In the genomic region with DNA sequence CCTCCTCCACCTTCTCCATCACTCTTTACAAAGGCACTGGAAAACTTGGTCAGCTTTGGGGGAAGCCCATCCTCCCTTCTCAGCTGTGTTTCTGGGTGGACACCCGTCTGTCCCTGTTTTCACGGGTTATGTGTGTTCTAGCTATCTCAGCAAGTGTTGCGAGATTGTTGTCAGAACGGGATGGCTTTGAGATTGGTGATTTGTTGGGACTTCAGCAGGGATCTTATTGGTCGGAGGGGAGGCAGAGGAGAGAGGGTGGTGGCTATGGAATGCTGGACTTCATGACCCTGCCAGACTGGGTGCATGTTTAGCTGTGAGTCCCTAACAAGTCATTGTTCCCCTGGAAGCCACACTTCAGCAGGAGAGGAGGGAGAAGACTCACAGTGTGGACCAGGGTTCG, we compare ENCODE assay signal across 12 cellular contexts. TPM values are rescaled to one million over a fixed set of nuclear protein-coding genes. Genes with fewer than 3 reads are reported as not detected.
A peak's percentile ranks its signal among the peaks of the same experiment; 100 is the strongest.
DNase-seq lines count a peak whose midpoint lies in the region; ATAC-seq, FAIRE-seq and TF ChIP-seq lines count a peak whose summit lies in the region.
"Had no signal": no experiment of that assay in that cellular context is flagged by ENCODE, and none has a peak within 500 bp of the region (broad histone marks: within the 10 kb centered on the region; RNA-seq: fewer than 3 reads in every experiment).

No MANE protein-coding gene starts in this region.

- H3K4me1 ChIP-seq in BLaER1 treated with 17β-estradiol and CSF1 and Interleukin-3, amounts not matched to agents 10 nM and 100 nM: peaks cover 34 to 37% (median 36%) of the 10 kb centered on the region in 10 experiments
- peaks cover 12 to 18% of the 10 kb centered on the region in 2 experiments; a peak in 4 of 5 replicates for H3K4me1 ChIP-seq in K562 (replicated peaks in 1 of 2; ENCODE audit: control insufficient read depth in 2 of 2, insufficient read depth in 2 of 2, low read length in 2 of 2)
- H3K4me1 ChIP-seq in spleen: peaks cover 14 to 45% (median 25%) of the 10 kb centered on the region in 6 donors
- H3K4me1 ChIP-seq: foreskin keratinocyte had no signal

- WGBS in K562 (ENCODE audit: insufficient coverage, low coverage, missing lambda C conversion rate): 55% methylated on average over 4 of the region's 6 CpGs
- 68 to 88% (median 83%) methylated on average over 6 of the region's 6 CpGs for WGBS in spleen, 5 donors

- FAIRE-seq in K562 (lab: Jason Lieb, UNC): peak; percentile 58
- FAIRE-seq: small intestine had no signal

- H3K9me1 ChIP-seq in K562 (ENCODE audit: control insufficient read depth, insufficient read depth, low read length): peaks cover 3% of the 10 kb centered on the region

- no peak for DNase-seq in LNCaP clone FGC (ENCODE audit: low read depth)
- DNase-seq in K562 (ENCODE audit: extremely low read depth in 1 of 4, low spot score in 3 of 4): no peak
- DNase-seq in naive thymus-derived CD8-positive, alpha-beta T cell: no peak
- no peak for DNase-seq in spleen
- DNase-seq in HUDEP-2 (lab: John Stamatoyannopoulos, UW; ENCODE audit: unreplicated experiment in 76 of 76): no peak
- DNase-seq in NCI-H345 treated with DMSO at 0.1 percent for 48 hours (lab: John Stamatoyannopoulos, UW; ENCODE audit: unreplicated experiment): no peak
- DNase-seq: foreskin keratinocyte, NCI-H1105, small intestine had no signal

- peaks cover 23 to 33% (median 25%) of the 10 kb centered on the region in 4 donors for H3K4me1 Mint-ChIP-seq in naive thymus-derived CD8-positive, alpha-beta T cell

- ATAC-seq in K562: no peak
- no peak for ATAC-seq in naive thymus-derived CD8-positive, alpha-beta T cell
- no peak for ATAC-seq in GM21390 (IDR thresholded peaks at IDR 0.05; ENCODE audit: unreplicated experiment)
- ATAC-seq: foreskin keratinocyte had no signal

- peaks cover 4 to 36% (median 15%) of the 10 kb centered on the region in 3 donors for H3K36me3 Mint-ChIP-seq in naive thymus-derived CD8-positive, alpha-beta T cell

- H3K36me3 ChIP-seq in BLaER1 treated with 17β-estradiol and CSF1 and Interleukin-3, amounts not matched to agents 10 nM and 100 nM: peaks cover 40 to 68% (median 57%) of the 10 kb centered on the region in 11 experiments
- H3K36me3 ChIP-seq in K562 (ENCODE audit: control insufficient read depth, insufficient read depth, low read length) (peaks cover 67% of the 10 kb centered on the region), spleen (peaks cover 10 to 48% (median 37%) of the 10 kb centered on the region in 6 donors)

- no peaks in the 10 kb centered on the region for H3K27me3 Mint-ChIP-seq in naive thymus-derived CD8-positive, alpha-beta T cell

- TF ChIP-seq RAD21 in K562 (CRISPR knock-in tag; conservative IDR thresholded peaks at IDR 0.05 in 1 of 2, IDR thresholded peaks at IDR 0.05 in 1 of 2): no peak

- no peaks in the 10 kb centered on the region for H3K9me3 Mint-ChIP-seq in naive thymus-derived CD8-positive, alpha-beta T cell

- no peak for TF ChIP-seq POLR2A in K562 (conservative IDR thresholded peaks at IDR 0.05)
- TF ChIP-seq POLR2A in spleen (IDR thresholded peaks at IDR 0.05): no peak

- no peaks in the 10 kb centered on the region for H3K9me3 ChIP-seq in BLaER1 treated with 17β-estradiol and CSF1 and Interleukin-3, amounts not matched to agents 10 nM and 100 nM (replicated peaks in 1 of 11)
- H3K9me3 ChIP-seq in K562 (replicated peaks; ENCODE audit: control insufficient read depth, insufficient read depth, low read depth, low read length) (no peaks in the 10 kb centered on the region), spleen (no peaks in the 10 kb centered on the region)

- H3K27me3 ChIP-seq in BLaER1 treated with 17β-estradiol and CSF1 and Interleukin-3, amounts not matched to agents 10 nM and 100 nM: no peaks in the 10 kb centered on the region
- no peaks in the 10 kb centered on the region for H3K27me3 ChIP-seq in K562 (ENCODE audit: control insufficient read depth in 2 of 2, insufficient read depth in 2 of 2, low read length in 2 of 2)
- no peaks in the 10 kb centered on the region for H3K27me3 ChIP-seq in spleen (replicated peaks in 1 of 7)
- H3K27me3 ChIP-seq: foreskin keratinocyte had no signal

- H2AFZ ChIP-seq in K562 (ENCODE audit: low read depth, low read length): no peak overlapping the region

- peak overlapping the region in 3 of 11 experiments; percentile 83 to 91 (median 85); a peak in 3 of 22 replicates for H3K27ac ChIP-seq in BLaER1 treated with 17β-estradiol and CSF1 and Interleukin-3, amounts not matched to agents 10 nM and 100 nM
- H3K27ac ChIP-seq in K562 (ENCODE audit: extremely low read depth, low read depth, low read length): no peak overlapping the region; the same call in 2 of the 3 replicates
- H3K27ac ChIP-seq in spleen: peak overlapping the region in 3 of 8 donors; percentile 95 to 98 (median 98)
- H3K27ac ChIP-seq: foreskin keratinocyte, HL-60 had no signal

- in situ Hi-C loops in K562 (cut with MboI): no loop called here

- H3K79me2 ChIP-seq in K562 (ENCODE audit: control insufficient read depth, insufficient read depth, low read length): peaks cover 48% of the 10 kb centered on the region

- peak overlapping the region in 6 of 10 donors; percentile 8 to 98 (median 90) for H3K4me3 Mint-ChIP-seq in naive thymus-derived CD8-positive, alpha-beta T cell

- peak overlapping the region in 9 of 10 donors; percentile 33 to 100 (median 91) for H3K27ac Mint-ChIP-seq in naive thymus-derived CD8-positive, alpha-beta T cell

- peaks cover 0 to 36% (median 19%) of the 10 kb centered on the region in 11 experiments; a peak in 11 of 22 replicates for H4K20me1 ChIP-seq in BLaER1 treated with 17β-estradiol and CSF1 and Interleukin-3, amounts not matched to agents 10 nM and 100 nM
- H4K20me1 ChIP-seq in K562 (replicated peaks; ENCODE audit: control insufficient read depth, insufficient read depth, low read length): no peaks in the 10 kb centered on the region; the same call in 1 of the 2 replicates

- POLR2A ChIA-PET in K562 (lab: Yijun Ruan, JAX): interaction anchor here (7.4 kb wide), 1 partner anchor 14 kb away, joined by 174 read pairs; the partner anchor contains the start of genes SPSB2 and TPI1
- POLR2A ChIA-PET in naive thymus-derived CD8-positive, alpha-beta T cell (lab: Charles Lee): interaction anchor here (1.2 to 6.5 kb wide), 5 partner anchors 12 to 165 kb away, joined by 4 to 119 read pairs (median 35); partner anchors contain the start of genes C12orf57, P3H3, RNU7-1 and SPSB2

- BruUV-seq in K562 (replicated peaks; lab: Mats Ljungman, UMichigan): no TSS peak

- peak overlapping the region; percentile 87 to 99 (median 94) for H3K4me2 ChIP-seq in BLaER1 treated with 17β-estradiol and CSF1 and Interleukin-3, amounts not matched to agents 10 nM and 100 nM
- peak overlapping the region; percentile 32; the same call in 1 of the 2 replicates for H3K4me2 ChIP-seq in K562 (ENCODE audit: insufficient read depth, low read length)

- CTCF ChIA-PET in K562 (lab: Yijun Ruan, JAX; ENCODE audit: low intra/inter-chr PET ratio): no interaction called here

- TF ChIP-seq CTCF in LNCaP clone FGC (IDR thresholded peaks at IDR 0.05; ENCODE audit: control insufficient read depth, extremely low read depth, insufficient read depth) (no peak), K562 (IDR thresholded peaks at IDR 0.05 in 2 of 3, conservative IDR thresholded peaks at IDR 0.05 in 1 of 3; ENCODE audit: insufficient read depth in 2 of 3, low read depth in 1 of 3, low read length in 3 of 3) (no peak), spleen (IDR thresholded peaks at IDR 0.05 in 8 of 11, conservative IDR thresholded peaks at IDR 0.05 in 3 of 11) (no peak)

- no peak for TF ChIP-seq EP300 in K562 (IDR thresholded peaks at IDR 0.05; ENCODE audit: low read length)

- H3K4me3 ChIP-seq in BLaER1 treated with 17β-estradiol and CSF1 and Interleukin-3, amounts not matched to agents 10 nM and 100 nM: no peak overlapping the region; a peak in 1 of 20 replicates
- H3K4me3 ChIP-seq in LNCaP clone FGC (ENCODE audit: low read depth, low read length) (peak overlapping the region; percentile 88), K562 (no peak overlapping the region), spleen (no peak overlapping the region)

- peak overlapping the region; percentile 75 to 92 (median 85); a peak in 17 of 22 replicates for H3K9ac ChIP-seq in BLaER1 treated with 17β-estradiol and CSF1 and Interleukin-3, amounts not matched to agents 10 nM and 100 nM
- peak overlapping the region; percentile 49 to 62; a peak in 2 of 4 replicates for H3K9ac ChIP-seq in K562 (ENCODE audit: insufficient read depth in 1 of 2, low read depth in 2 of 2, low read length in 2 of 2)

- intact Hi-C loops in K562 (cut with micrococcal nuclease): no loop called here
- intact Hi-C loops in spleen (cut with DNase I; ENCODE audit: low total_unique reads): loop anchor here (10.0 kb wide), 1 partner anchor 289 kb away; the partner anchor contains the start of gene NOP2

RNA-seq across cellular contexts. Expression of gene USP5, which starts 2.1 kb away (rescaled TPM):
- 34.6 and 100 TPM in 2 replicates for total RNA-seq in K562 (2011; cell fraction: chromatin; rRNA removed; ENCODE audit: low replicate concordance)
- 63.3 and 65.9 TPM in 2 replicates for total RNA-seq in K562 (2011; cell fraction: nucleolus; rRNA removed)
- total RNA-seq in K562 (2011; cell fraction: nucleoplasm; rRNA removed): 36.9 and 44.7 TPM in 2 replicates
- total RNA-seq in K562 (2014; rRNA removed): 64.3 and 69.8 TPM in 2 replicates
- total RNA-seq in K562 (2014; rRNA removed; fragmentation: Illumina TruSeq; extraction: Trizol): 26.3 and 32.5 TPM in 2 replicates
- total RNA-seq in K562 (2015; rRNA removed; fragmentation: Illumina TruSeq; extraction: Trizol): 59.4 and 59.8 TPM in 2 replicates
- 103 and 107 TPM in 2 replicates for total RNA-seq in K562 (2021)
- polyA plus RNA-seq in K562 (2011; rRNA removed): 48.6 and 52.9 TPM in 2 replicates
- 43.0 and 64.9 TPM in 2 replicates for polyA plus RNA-seq in K562 (2011; cell fraction: cytosol; rRNA removed)
- 84.2 and 119 TPM in 2 replicates for polyA plus RNA-seq in K562 (2011; cell fraction: nucleus; rRNA removed)
- 53.9 and 72.4 TPM in 2 replicates for polyA plus RNA-seq in K562 (2012)
- polyA plus RNA-seq in K562 (2014; fragmentation: Illumina TruSeq; extraction: Trizol): 72.8 and 91.3 TPM in 2 replicates
- 1 to 10 TPM; 1.4 to 3.4 TPM for polyA plus RNA-seq in K562 (2014; fragmentation: Nextera tagmentation; extraction: Ambion mirVana)
- 44.9 and 45.4 TPM in 2 replicates for polyA plus RNA-seq in K562 (2014; rRNA removed)
- 54.8 and 77.1 TPM in 2 replicates for polyA minus RNA-seq in K562 (2011; rRNA and poly(A)+ RNA removed)
- 44.9 and 47.5 TPM in 2 replicates for polyA minus RNA-seq in K562 (2011; cell fraction: cytosol; rRNA and poly(A)+ RNA removed)
- 22.6 and 28.9 TPM in 2 replicates for polyA minus RNA-seq in K562 (2011; cell fraction: nucleus; rRNA and poly(A)+ RNA removed)
- 10 to 100 TPM; 72.7 to 78.9 TPM for total RNA-seq in naive thymus-derived CD8-positive, alpha-beta T cell
- polyA plus RNA-seq in naive thymus-derived CD8-positive, alpha-beta T cell: 10 to 100 TPM; 55.3 to 69.2 (median 56.7) TPM
- 10 to 100 TPM; 29.8 to 62.4 (median 53.5) TPM for total RNA-seq in spleen
- polyA plus RNA-seq in spleen: 10 to 100 TPM; 23.1 to 40.5 (median 23.6) TPM

RNA-seq across cellular contexts. Expression of gene CDCA3, which starts 3.0 kb away (rescaled TPM):
- total RNA-seq in K562 (2011; cell fraction: chromatin; rRNA removed; ENCODE audit: low replicate concordance): 76.2 and 111 TPM in 2 replicates
- total RNA-seq in K562 (2011; cell fraction: nucleolus; rRNA removed): 89.6 and 97.7 TPM in 2 replicates
- total RNA-seq in K562 (2011; cell fraction: nucleoplasm; rRNA removed): 82.1 and 89.9 TPM in 2 replicates
- total RNA-seq in K562 (2014; rRNA removed) (55.1 and 71.3 TPM in 2 replicates), K562 (2014; rRNA removed; fragmentation: Illumina TruSeq; extraction: Trizol) (37.5 and 38.9 TPM in 2 replicates), K562 (2015; rRNA removed; fragmentation: Illumina TruSeq; extraction: Trizol) (62.3 and 62.7 TPM in 2 replicates), K562 (2021) (47.2 and 47.4 TPM in 2 replicates), spleen (10 to 100 TPM in 1 of 7 donors, 1 to 10 TPM in 6; 1.9 to 10.2 (median 5.8) TPM)
- polyA plus RNA-seq in K562 (2011; rRNA removed) (57.3 and 65.6 TPM in 2 replicates), K562 (2014; fragmentation: Illumina TruSeq; extraction: Trizol) (80.8 and 86.3 TPM in 2 replicates), K562 (2014; fragmentation: Nextera tagmentation; extraction: Ambion mirVana) (10 to 100 TPM; 24.2 to 30.6 TPM), K562 (2014; rRNA removed) (80.3 and 103 TPM in 2 replicates), spleen (10 to 100 TPM in 1 of 3 donors, 1 to 10 TPM in 2; 3.6 to 18.1 (median 5.1) TPM)
- polyA plus RNA-seq in K562 (2011; cell fraction: cytosol; rRNA removed): 85.3 and 132 TPM in 2 replicates
- 187 and 242 TPM in 2 replicates for polyA plus RNA-seq in K562 (2011; cell fraction: nucleus; rRNA removed)
- 54.6 and 57.3 TPM in 2 replicates for polyA plus RNA-seq in K562 (2012)
- polyA minus RNA-seq in K562 (2011; rRNA and poly(A)+ RNA removed): 32.5 and 43.7 TPM in 2 replicates
- polyA minus RNA-seq in K562 (2011; cell fraction: cytosol; rRNA and poly(A)+ RNA removed): 44.4 and 45.3 TPM in 2 replicates
- polyA minus RNA-seq in K562 (2011; cell fraction: nucleus; rRNA and poly(A)+ RNA removed): 54.7 and 69.0 TPM in 2 replicates
- total RNA-seq in naive thymus-derived CD8-positive, alpha-beta T cell: 1 to 10 TPM; 2.6 to 2.7 TPM
- 1 to 10 TPM in 1 of 3 donors, under 1 TPM in 1, not detected in 1; 0.50 to 1.4 TPM for polyA plus RNA-seq in naive thymus-derived CD8-positive, alpha-beta T cell

RNA-seq across cellular contexts. Expression of gene TPI1, which starts 13.3 kb away (rescaled TPM):
- 247 and 515 TPM in 2 replicates for total RNA-seq in K562 (2011; cell fraction: chromatin; rRNA removed; ENCODE audit: low replicate concordance)
- total RNA-seq in K562 (2011; cell fraction: nucleolus; rRNA removed): 482 and 515 TPM in 2 replicates
- 405 and 412 TPM in 2 replicates for total RNA-seq in K562 (2011; cell fraction: nucleoplasm; rRNA removed)
- 810 and 1,081 TPM in 2 replicates for total RNA-seq in K562 (2014; rRNA removed)
- total RNA-seq in K562 (2014; rRNA removed; fragmentation: Illumina TruSeq; extraction: Trizol): 553 and 662 TPM in 2 replicates
- total RNA-seq in K562 (2015; rRNA removed; fragmentation: Illumina TruSeq; extraction: Trizol): 816 and 892 TPM in 2 replicates
- total RNA-seq in K562 (2021): 678 and 684 TPM in 2 replicates
- 1,939 and 1,978 TPM in 2 replicates for polyA plus RNA-seq in K562 (2011; rRNA removed)
- polyA plus RNA-seq in K562 (2011; cell fraction: cytosol; rRNA removed): 2,885 and 2,924 TPM in 2 replicates
- polyA plus RNA-seq in K562 (2011; cell fraction: nucleus; rRNA removed): 1,145 and 1,403 TPM in 2 replicates
- 681 and 688 TPM in 2 replicates for polyA plus RNA-seq in K562 (2012)
- polyA plus RNA-seq in K562 (2014; fragmentation: Illumina TruSeq; extraction: Trizol): 1,007 and 1,220 TPM in 2 replicates
- polyA plus RNA-seq in K562 (2014; fragmentation: Nextera tagmentation; extraction: Ambion mirVana): 1,000 to 10,000 TPM; 4,965 to 4,971 TPM
- polyA plus RNA-seq in K562 (2014; rRNA removed): 764 and 829 TPM in 2 replicates
- polyA minus RNA-seq in K562 (2011; rRNA and poly(A)+ RNA removed): 1,244 and 1,320 TPM in 2 replicates
- 431 and 480 TPM in 2 replicates for polyA minus RNA-seq in K562 (2011; cell fraction: cytosol; rRNA and poly(A)+ RNA removed)
- 154 and 318 TPM in 2 replicates for polyA minus RNA-seq in K562 (2011; cell fraction: nucleus; rRNA and poly(A)+ RNA removed)
- total RNA-seq in naive thymus-derived CD8-positive, alpha-beta T cell: 100 to 1,000 TPM; 159 to 163 TPM
- 100 to 1,000 TPM; 372 to 497 (median 479) TPM for polyA plus RNA-seq in naive thymus-derived CD8-positive, alpha-beta T cell
- 100 to 1,000 TPM; 218 to 471 (median 288) TPM for total RNA-seq in spleen
- 100 to 1,000 TPM; 234 to 364 (median 311) TPM for polyA plus RNA-seq in spleen

RNA-seq across cellular contexts. Expression of gene GNB3, which starts 13.3 kb away (rescaled TPM):
- total RNA-seq in K562 (2011; cell fraction: chromatin; rRNA removed; ENCODE audit: low replicate concordance): 21.3 and 60.8 TPM in 2 replicates
- 31.3 and 31.9 TPM in 2 replicates for total RNA-seq in K562 (2011; cell fraction: nucleolus; rRNA removed)
- total RNA-seq in K562 (2011; cell fraction: nucleoplasm; rRNA removed): 25.8 and 28.7 TPM in 2 replicates
- total RNA-seq in K562 (2014; rRNA removed) (0.65 and 1.4 TPM in 2 replicates), K562 (2014; rRNA removed; fragmentation: Illumina TruSeq; extraction: Trizol) (0.61 and 1.8 TPM in 2 replicates), K562 (2015; rRNA removed; fragmentation: Illumina TruSeq; extraction: Trizol) (2.0 and 2.2 TPM in 2 replicates), K562 (2021) (3.4 and 4.5 TPM in 2 replicates), spleen (1 to 10 TPM in 6 of 7 donors, under 1 TPM in 1; 0.75 to 3.9 (median 2.6) TPM)
- polyA plus RNA-seq in K562 (2011; rRNA removed) (1.9 and 6.8 TPM in 2 replicates), K562 (2014; fragmentation: Illumina TruSeq; extraction: Trizol) (3.6 and 5.8 TPM in 2 replicates), K562 (2014; fragmentation: Nextera tagmentation; extraction: Ambion mirVana) (1 to 10 TPM; 1.5 to 2.4 TPM), K562 (2014; rRNA removed) (2.9 and 6.1 TPM in 2 replicates), spleen (1 to 10 TPM in 1 of 3 donors, under 1 TPM in 2; 0.93 to 1.3 (median 0.94) TPM)
- 2.3 and 4.7 TPM in 2 replicates for polyA plus RNA-seq in K562 (2011; cell fraction: cytosol; rRNA removed)
- 36.2 and 42.6 TPM in 2 replicates for polyA plus RNA-seq in K562 (2011; cell fraction: nucleus; rRNA removed)
- polyA plus RNA-seq in K562 (2012): 4.7 and 6.6 TPM in 2 replicates
- 0.84 and 2.3 TPM in 2 replicates for polyA minus RNA-seq in K562 (2011; rRNA and poly(A)+ RNA removed)
- 1.8 TPM in 1 of 2 replicates, not detected in the other for polyA minus RNA-seq in K562 (2011; cell fraction: cytosol; rRNA and poly(A)+ RNA removed)
- polyA minus RNA-seq in K562 (2011; cell fraction: nucleus; rRNA and poly(A)+ RNA removed): 4.6 and 8.8 TPM in 2 replicates
- total RNA-seq in naive thymus-derived CD8-positive, alpha-beta T cell: 1 to 10 TPM; 3.8 to 5.6 TPM
- polyA plus RNA-seq in naive thymus-derived CD8-positive, alpha-beta T cell: not detected

RNA-seq across cellular contexts. Expression of gene SPSB2, which starts 19.1 kb away (rescaled TPM):
- total RNA-seq in K562 (2011; cell fraction: chromatin; rRNA removed; ENCODE audit: low replicate concordance): 1.5 and 5.5 TPM in 2 replicates
- total RNA-seq in K562 (2011; cell fraction: nucleolus; rRNA removed): 4.5 and 5.3 TPM in 2 replicates
- 4.0 and 5.6 TPM in 2 replicates for total RNA-seq in K562 (2011; cell fraction: nucleoplasm; rRNA removed)
- 8.9 and 10.6 TPM in 2 replicates for total RNA-seq in K562 (2014; rRNA removed)
- 1.3 and 1.6 TPM in 2 replicates for total RNA-seq in K562 (2014; rRNA removed; fragmentation: Illumina TruSeq; extraction: Trizol)
- total RNA-seq in K562 (2015; rRNA removed; fragmentation: Illumina TruSeq; extraction: Trizol): 7.2 and 7.9 TPM in 2 replicates
- 7.5 and 9.4 TPM in 2 replicates for total RNA-seq in K562 (2021)
- polyA plus RNA-seq in K562 (2011; rRNA removed): 1.9 and 3.0 TPM in 2 replicates
- 5.1 and 8.3 TPM in 2 replicates for polyA plus RNA-seq in K562 (2011; cell fraction: cytosol; rRNA removed)
- polyA plus RNA-seq in K562 (2011; cell fraction: nucleus; rRNA removed): 5.3 and 7.2 TPM in 2 replicates
- polyA plus RNA-seq in K562 (2012): 5.7 and 6.2 TPM in 2 replicates
- polyA plus RNA-seq in K562 (2014; fragmentation: Illumina TruSeq; extraction: Trizol): 1.4 and 5.5 TPM in 2 replicates
- under 1 TPM; 0.10 to 0.29 TPM for polyA plus RNA-seq in K562 (2014; fragmentation: Nextera tagmentation; extraction: Ambion mirVana)
- 10.5 and 13.7 TPM in 2 replicates for polyA plus RNA-seq in K562 (2014; rRNA removed)
- polyA minus RNA-seq in K562 (2011; rRNA and poly(A)+ RNA removed): 0.70 and 1.5 TPM in 2 replicates
- polyA minus RNA-seq in K562 (2011; cell fraction: cytosol; rRNA and poly(A)+ RNA removed): 2.0 and 2.5 TPM in 2 replicates
- polyA minus RNA-seq in K562 (2011; cell fraction: nucleus; rRNA and poly(A)+ RNA removed): 4.8 and 6.1 TPM in 2 replicates
- total RNA-seq in naive thymus-derived CD8-positive, alpha-beta T cell: 10 to 100 TPM; 22.0 to 23.3 TPM
- polyA plus RNA-seq in naive thymus-derived CD8-positive, alpha-beta T cell: 10 to 100 TPM; 10.1 to 10.6 (median 10.2) TPM
- total RNA-seq in spleen: 10 to 100 TPM in 4 of 7 donors, 1 to 10 TPM in 3; 7.0 to 12.9 (median 10.3) TPM
- 10 to 100 TPM; 11.3 to 17.0 (median 11.5) TPM for polyA plus RNA-seq in spleen
